ENCODE assay signal across 8 cellular contexts in the genomic region with DNA sequence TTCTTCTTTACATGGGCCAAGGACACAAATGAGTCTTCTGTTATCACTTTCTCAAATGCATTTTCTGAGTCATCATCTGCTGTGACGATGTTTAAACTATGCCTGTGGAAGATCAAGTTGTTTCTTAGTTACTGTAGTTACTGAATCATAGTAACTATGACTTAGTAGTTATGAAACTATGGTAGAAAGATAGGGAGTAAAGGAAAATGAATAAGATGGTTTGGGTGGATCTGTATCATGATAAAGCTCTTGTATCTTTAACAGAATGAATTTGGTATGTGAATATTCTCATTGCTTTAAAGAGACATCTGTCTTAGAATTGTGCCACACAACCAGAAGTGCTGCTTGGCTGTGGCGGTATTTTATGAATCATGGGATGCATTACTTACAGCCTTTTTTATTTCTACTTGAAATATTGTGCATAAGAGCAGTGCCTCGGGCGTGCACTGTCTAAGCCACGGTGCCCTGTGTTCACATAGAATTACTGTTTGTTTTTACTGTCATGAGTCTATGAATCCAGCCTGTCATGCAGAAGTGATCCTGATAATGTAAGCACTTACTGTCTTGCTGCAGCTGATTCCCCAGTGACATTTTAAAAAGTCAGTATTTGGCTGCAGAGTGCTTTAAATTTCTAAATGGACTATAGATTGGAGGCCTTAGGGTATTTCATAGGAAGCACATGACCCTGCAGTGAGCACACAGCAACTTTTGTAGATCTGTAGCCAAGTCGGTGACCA.
DNase-seq lines count a peak whose midpoint lies in the region; ATAC-seq, FAIRE-seq and TF ChIP-seq lines count a peak whose summit lies in the region.

No MANE protein-coding gene starts in this region.

- peak; percentile 88 for DNase-seq in HCEC 1CT
- DNase-seq in T-helper 17 cell = no peak
- peak; percentile 96 for DNase-seq in fibroblast of the aortic adventitia (ENCODE audit: low read depth)
- no peak for DNase-seq in sciatic nerve (ENCODE audit: low spot score)
- no peak for DNase-seq in kidney
- no peak for DNase-seq in NCI-H2029 (lab: John Stamatoyannopoulos, UW)

- H3K4me1 Mint-ChIP-seq in T-helper 17 cell = peaks cover 21% of the 10 kb centered on the region

- H3K27me3 Mint-ChIP-seq in T-helper 17 cell = no peaks in the 10 kb centered on the region

- H3K27ac Mint-ChIP-seq in T-helper 17 cell = peak overlapping the region; percentile 62

- peak overlapping the region in 1 of 2 donors; percentile 20 for H3K27ac ChIP-seq in kidney (ENCODE audit: low read depth in 2 of 2, low read length in 2 of 2)

- no peak for FAIRE-seq in kidney (lab: Jason Lieb, UNC)

- no peak overlapping the region for H3K4me3 Mint-ChIP-seq in T-helper 17 cell

- TF ChIP-seq CTCF in fibroblast of the aortic adventitia (IDR thresholded peaks at IDR 0.05; ENCODE audit: insufficient read depth, low read length) = no peak
- no peak for TF ChIP-seq CTCF in kidney (IDR thresholded peaks at IDR 0.05; ENCODE audit: borderline replicate concordance, extremely low read depth, insufficient read depth)

- H3K4me1 ChIP-seq in kidney (ENCODE audit: control insufficient read depth in 1 of 2, insufficient read depth in 1 of 2, low read depth in 1 of 2, low read length in 2 of 2) = peaks cover 0 to 4% of the 10 kb centered on the region in 2 donors

- no peak overlapping the region for H3K9ac ChIP-seq in kidney (ENCODE audit: low read length in 2 of 2)

- peaks cover 0 to 2% of the 10 kb centered on the region in 2 donors for H3K36me3 ChIP-seq in kidney (ENCODE audit: control insufficient read depth in 1 of 2, insufficient read depth in 2 of 2, low read length in 2 of 2)

- H3K4me3 ChIP-seq in fibroblast of the aortic adventitia (ENCODE audit: low read depth, low read length) (peak overlapping the region; percentile 3), kidney (ENCODE audit: low read length in 2 of 2) (no peak overlapping the region)

- intact Hi-C loops in sciatic nerve (cut with DNase I) (no loop called here), kidney (cut with DNase I) (no loop called here)

- ATAC-seq in T-helper 17 cell = no peak
- ATAC-seq in sciatic nerve = peak; percentile 28
- no peak for ATAC-seq in HG02763 (IDR thresholded peaks at IDR 0.05; ENCODE audit: unreplicated experiment)
- ATAC-seq in HG03039 (IDR thresholded peaks at IDR 0.05; ENCODE audit: unreplicated experiment) = no peak

- H3K36me3 Mint-ChIP-seq in T-helper 17 cell (ENCODE audit: low read depth) = peaks cover 7% of the 10 kb centered on the region

- H3K9me3 ChIP-seq in T-helper 17 cell (ENCODE audit: control insufficient read depth, low read length, poor library complexity, severe bottlenecking) = no peaks in the 10 kb centered on the region
- H3K9me3 ChIP-seq in kidney (ENCODE audit: control insufficient read depth in 1 of 2, low read length in 2 of 2) = no peaks in the 10 kb centered on the region

Comparison
In these comparisons a context has a peak if more than half of its experiments do, and no peak if none do; other contexts are left out.
1. DNase-seq: peak in HCEC 1CT (single experiment) and fibroblast of the aortic adventitia (single experiment); none in T-helper 17 cell (0 of 3), sciatic nerve (single experiment), kidney (single experiment) and NCI-H2029 (single experiment).